ENCODE assay signal across 1 cellular context in the genomic region with DNA sequence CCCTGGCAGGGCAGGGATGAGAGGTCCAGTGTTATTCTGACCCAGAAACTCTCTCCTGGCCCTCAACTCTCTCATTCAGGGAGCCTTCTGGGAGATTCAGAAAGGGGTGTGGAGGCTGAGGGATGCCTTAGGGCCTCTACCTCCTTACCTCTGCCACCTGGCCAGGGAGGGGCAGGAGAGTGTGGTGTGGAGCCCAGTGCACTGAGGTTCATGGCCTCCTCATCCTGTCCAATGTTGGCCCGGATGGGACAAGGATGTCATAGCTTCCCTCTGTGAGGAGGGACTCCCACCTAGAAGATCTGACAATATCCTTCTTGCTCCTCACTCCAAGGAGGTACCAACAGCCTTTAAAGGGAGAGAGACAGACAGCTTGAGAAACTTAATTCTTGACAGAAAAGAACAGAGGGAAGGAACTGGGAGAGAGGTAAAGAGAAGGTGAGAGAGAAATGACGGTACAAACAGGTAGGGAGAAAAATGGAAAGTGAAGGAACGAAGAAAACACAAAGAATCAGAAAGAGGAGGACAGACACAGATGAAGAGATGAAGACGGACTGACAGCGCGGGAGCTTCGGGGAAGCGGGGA.
TF ChIP-seq lines count a peak whose summit lies in the region.

No MANE protein-coding gene starts in this region.

TF ChIP-seq in GM23338, 12 proteins besides CTCF, POLR2A, EP300 and RAD21 (continued from another document):
- TF ChIP-seq, protein P1, sequence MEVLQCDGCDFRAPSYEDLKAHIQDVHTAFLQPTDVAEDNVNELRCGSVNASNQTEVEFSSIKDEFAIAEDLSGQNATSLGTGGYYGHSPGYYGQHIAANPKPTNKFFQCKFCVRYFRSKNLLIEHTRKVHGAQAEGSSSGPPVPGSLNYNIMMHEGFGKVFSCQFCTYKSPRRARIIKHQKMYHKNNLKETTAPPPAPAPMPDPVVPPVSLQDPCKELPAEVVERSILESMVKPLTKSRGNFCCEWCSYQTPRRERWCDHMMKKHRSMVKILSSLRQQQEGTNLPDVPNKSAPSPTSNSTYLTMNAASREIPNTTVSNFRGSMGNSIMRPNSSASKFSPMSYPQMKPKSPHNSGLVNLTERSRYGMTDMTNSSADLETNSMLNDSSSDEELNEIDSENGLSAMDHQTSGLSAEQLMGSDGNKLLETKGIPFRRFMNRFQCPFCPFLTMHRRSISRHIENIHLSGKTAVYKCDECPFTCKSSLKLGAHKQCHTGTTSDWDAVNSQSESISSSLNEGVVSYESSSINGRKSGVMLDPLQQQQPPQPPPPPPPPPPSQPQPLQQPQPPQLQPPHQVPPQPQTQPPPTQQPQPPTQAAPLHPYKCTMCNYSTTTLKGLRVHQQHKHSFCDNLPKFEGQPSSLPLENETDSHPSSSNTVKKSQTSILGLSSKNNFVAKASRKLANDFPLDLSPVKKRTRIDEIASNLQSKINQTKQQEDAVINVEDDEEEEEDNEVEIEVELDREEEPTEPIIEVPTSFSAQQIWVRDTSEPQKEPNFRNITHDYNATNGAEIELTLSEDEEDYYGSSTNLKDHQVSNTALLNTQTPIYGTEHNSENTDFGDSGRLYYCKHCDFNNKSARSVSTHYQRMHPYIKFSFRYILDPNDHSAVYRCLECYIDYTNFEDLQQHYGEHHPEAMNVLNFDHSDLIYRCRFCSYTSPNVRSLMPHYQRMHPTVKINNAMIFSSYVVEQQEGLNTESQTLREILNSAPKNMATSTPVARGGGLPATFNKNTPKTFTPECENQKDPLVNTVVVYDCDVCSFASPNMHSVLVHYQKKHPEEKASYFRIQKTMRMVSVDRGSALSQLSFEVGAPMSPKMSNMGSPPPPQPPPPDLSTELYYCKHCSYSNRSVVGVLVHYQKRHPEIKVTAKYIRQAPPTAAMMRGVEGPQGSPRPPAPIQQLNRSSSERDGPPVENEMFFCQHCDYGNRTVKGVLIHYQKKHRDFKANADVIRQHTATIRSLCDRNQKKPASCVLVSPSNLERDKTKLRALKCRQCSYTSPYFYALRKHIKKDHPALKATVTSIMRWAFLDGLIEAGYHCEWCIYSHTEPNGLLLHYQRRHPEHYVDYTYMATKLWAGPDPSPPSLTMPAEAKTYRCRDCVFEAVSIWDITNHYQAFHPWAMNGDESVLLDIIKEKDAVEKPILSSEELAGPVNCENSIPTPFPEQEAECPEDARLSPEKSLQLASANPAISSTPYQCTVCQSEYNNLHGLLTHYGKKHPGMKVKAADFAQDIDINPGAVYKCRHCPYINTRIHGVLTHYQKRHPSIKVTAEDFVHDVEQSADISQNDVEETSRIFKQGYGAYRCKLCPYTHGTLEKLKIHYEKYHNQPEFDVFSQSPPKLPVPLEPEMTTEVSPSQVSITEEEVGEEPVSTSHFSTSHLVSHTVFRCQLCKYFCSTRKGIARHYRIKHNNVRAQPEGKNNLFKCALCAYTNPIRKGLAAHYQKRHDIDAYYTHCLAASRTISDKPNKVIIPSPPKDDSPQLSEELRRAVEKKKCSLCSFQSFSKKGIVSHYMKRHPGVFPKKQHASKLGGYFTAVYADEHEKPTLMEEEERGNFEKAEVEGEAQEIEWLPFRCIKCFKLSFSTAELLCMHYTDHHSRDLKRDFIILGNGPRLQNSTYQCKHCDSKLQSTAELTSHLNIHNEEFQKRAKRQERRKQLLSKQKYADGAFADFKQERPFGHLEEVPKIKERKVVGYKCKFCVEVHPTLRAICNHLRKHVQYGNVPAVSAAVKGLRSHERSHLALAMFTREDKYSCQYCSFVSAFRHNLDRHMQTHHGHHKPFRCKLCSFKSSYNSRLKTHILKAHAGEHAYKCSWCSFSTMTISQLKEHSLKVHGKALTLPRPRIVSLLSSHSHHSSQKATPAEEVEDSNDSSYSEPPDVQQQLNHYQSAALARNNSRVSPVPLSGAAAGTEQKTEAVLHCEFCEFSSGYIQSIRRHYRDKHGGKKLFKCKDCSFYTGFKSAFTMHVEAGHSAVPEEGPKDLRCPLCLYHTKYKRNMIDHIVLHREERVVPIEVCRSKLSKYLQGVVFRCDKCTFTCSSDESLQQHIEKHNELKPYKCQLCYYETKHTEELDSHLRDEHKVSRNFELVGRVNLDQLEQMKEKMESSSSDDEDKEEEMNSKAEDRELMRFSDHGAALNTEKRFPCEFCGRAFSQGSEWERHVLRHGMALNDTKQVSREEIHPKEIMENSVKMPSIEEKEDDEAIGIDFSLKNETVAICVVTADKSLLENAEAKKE (CRISPR knock-in tag; IDR thresholded peaks at IDR 0.05), result no peak
- TF ChIP-seq EZH2 (IDR thresholded peaks at IDR 0.05; ENCODE audit: low read depth, unreplicated experiment), result no peak
- TF ChIP-seq ZNF331 (CRISPR knock-in tag; IDR thresholded peaks at IDR 0.05; ENCODE audit: low read depth), result no peak
- no peak for TF ChIP-seq CREB1 (CRISPR knock-in tag; IDR thresholded peaks at IDR 0.05; ENCODE audit: low read depth)
- TF ChIP-seq EZH2phosphoT487 (IDR thresholded peaks at IDR 0.05; ENCODE audit: unreplicated experiment), result no peak
